In genomic region chr21:37564341-37564923, GRCh38 we compare ENCODE assay signal across 8 cellular contexts.
DNase-seq lines count a peak whose midpoint lies in the region; ATAC-seq and TF ChIP-seq lines count a peak whose summit lies in the region.

No MANE protein-coding gene starts in this region.

- ATAC-seq in GM19035 (IDR thresholded peaks at IDR 0.05; ENCODE audit: unreplicated experiment) (peak; percentile 49), HG03432 (IDR thresholded peaks at IDR 0.05; ENCODE audit: unreplicated experiment) (peak; percentile 63), memory B cell (ENCODE audit: low read depth) (peak; percentile 57)

- H3K27ac Mint-ChIP-seq in memory B cell = peak overlapping the region; percentile 97

- H3K36me3 Mint-ChIP-seq in memory B cell = no peaks in the 10 kb centered on the region

- peak overlapping the region; percentile 98 for H3K4me3 Mint-ChIP-seq in memory B cell

- peaks cover 14% of the 10 kb centered on the region for H3K4me1 Mint-ChIP-seq in memory B cell

- no peaks in the 10 kb centered on the region for H3K27me3 Mint-ChIP-seq in memory B cell

- no peaks in the 10 kb centered on the region for H3K9me3 Mint-ChIP-seq in memory B cell

- DNase-seq in AG09309 (ENCODE audit: low read depth) (peak; percentile 94), NCI-H524 treated with DMSO at 0.1 percent for 48 hours (lab: John Stamatoyannopoulos, UW) (peak; percentile 28), memory B cell (ENCODE audit: low spot score in 2 of 2) (peak in 1 of 2 donors; percentile 53)
- peak; percentile 78 to 90 for DNase-seq in activated CD8-positive, alpha-beta memory T cell treated with anti-CD3 and anti-CD28 coated beads for 1 hour (ENCODE audit: extremely low read depth in 1 of 2, low read depth in 1 of 2)
- peak; percentile 63 for DNase-seq in effector CD8-positive, alpha-beta T cell (lab: John Stamatoyannopoulos, UW)
- peak; percentile 80 for DNase-seq in stimulated activated CD8-positive, alpha-beta memory T cell treated with anti-CD3 and anti-CD28 coated beads, Interleukin-15, amount 100 ng/mL, for 1 hour (ENCODE audit: low read depth)

- TF ChIP-seq CTCF in AG09309 (IDR thresholded peaks at IDR 0.05; ENCODE audit: control insufficient read depth, insufficient read depth, low read depth, low read length, missing control alignments) = peak; percentile 4

- H3K4me3 ChIP-seq in AG09309 (ENCODE audit: control insufficient read depth, low read depth, low read length) = peak overlapping the region; percentile 66
